Comparison of ENCODE assay signal across 24 cellular contexts in genomic region chr6:169939554-169940164, GRCh38.
"Had no signal": no experiment of that assay in that cellular context is flagged by ENCODE, and none has a peak within 500 bp of the region (broad histone marks: within the 10 kb centered on the region; RNA-seq: fewer than 3 reads in every experiment).

No MANE protein-coding gene starts in this region.

- DNase-seq: activated CD4-positive, alpha-beta T cell treated with anti-CD3 and anti-CD28 coated beads for 48 hours; activated CD4-positive, alpha-beta T cell treated with anti-CD3 and anti-CD28 coated beads, Interleukin-2, amount 50 U/mL, for 4 hours; activated CD4-positive, CD25-positive, alpha-beta regulatory T cell treated with anti-CD3 and anti-CD28 coated beads, Interleukin-2, amount 50 U/mL, for 72 hours; activated gamma-delta T cell; activated naive CD4-positive, alpha-beta T cell treated with anti-CD3 and anti-CD28 coated beads for 36 hours; activated T-cell treated with anti-CD3 and anti-CD28 coated beads for 4 hours; activated T-cell treated with anti-CD3 and anti-CD28 coated beads, Interleukin-2, amount 50 U/mL, for 48 hours; amygdala; MM.1S; NCI-H1105; NCI-H1436; NCI-H1694 treated with DMSO at 0.1 percent for 48 hours; NCI-H2029 treated with DMSO at 0.1 percent for 48 hours; NCI-H345; NCI-H510A; NCI-H526 treated with DMSO at 0.1 percent for 48 hours; NCI-H82; RPMI8226; T-cell had no signal

- H3K27ac Mint-ChIP-seq: activated naive CD4-positive, alpha-beta T cell treated with anti-CD3 and anti-CD28 coated beads for 36 hours; activated naive CD8-positive, alpha-beta T cell; activated T-helper 17 cell treated with anti-CD3 and anti-CD28 coated beads, Interleukin-2, amount 50 U/mL, for 72 hours; T-cell had no signal

- H3K4me1 Mint-ChIP-seq: activated T-helper 17 cell treated with anti-CD3 and anti-CD28 coated beads, Interleukin-2, amount 50 U/mL, for 72 hours; T-cell had no signal

- H3K36me3 Mint-ChIP-seq: brain, T-cell had no signal

- H3K4me3 Mint-ChIP-seq: activated naive CD4-positive, alpha-beta T cell treated with anti-CD3 and anti-CD28 coated beads for 36 hours; activated naive CD8-positive, alpha-beta T cell; activated T-helper 17 cell treated with anti-CD3 and anti-CD28 coated beads, Interleukin-2, amount 50 U/mL, for 72 hours; brain; T-cell had no signal

- H3K27ac ChIP-seq: SK-N-MC had no signal

- H3K4me3 ChIP-seq: SK-N-MC had no signal

- ATAC-seq: activated T-helper 17 cell treated with anti-CD3 and anti-CD28 coated beads, Interleukin-2, amount 50 U/mL, for 72 hours; Right ventricle myocardium inferior; T-cell had no signal
